Comparison of ENCODE assay signal across 8 cellular contexts in genomic region chr13:33284916-33285315, GRCh38. TPM values are rescaled to one million over a fixed set of nuclear protein-coding genes. Genes with fewer than 3 reads are reported as not detected.
DNase-seq lines count a peak whose midpoint lies in the region; ATAC-seq and TF ChIP-seq lines count a peak whose summit lies in the region.

No MANE protein-coding gene starts in this region.

- DNase-seq in CD1c-positive myeloid dendritic cell (ENCODE audit: extremely low spot score) = peak; percentile 4
- DNase-seq in H9 = no peak
- no peak for DNase-seq in activated B cell treated with CpG ODN at 0.5 μM for 24 hours
- no peak for DNase-seq in right atrium auricular region (ENCODE audit: low spot score)
- no peak for DNase-seq in sciatic nerve (ENCODE audit: low spot score)
- DNase-seq in GM19238 (ENCODE audit: insufficient read length, low spot score) = no peak
- no peak for DNase-seq in COLO668 (lab: John Stamatoyannopoulos, UW; ENCODE audit: unreplicated experiment)
- no peak for DNase-seq in activated naive CD4-positive, alpha-beta T cell treated with anti-CD3 and anti-CD28 coated beads, Interleukin-2, amount 10 ng/mL, durations not matched to agents 7 days and 5 days

- peak overlapping the region; percentile 91 for H3K4me2 ChIP-seq in H9 (ENCODE audit: insufficient read depth, insufficient read length, low read length)

- no peak overlapping the region for H2BK20ac ChIP-seq in H9 (ENCODE audit: low read depth, low read length, poor library complexity, severe bottlenecking)

- no peak overlapping the region for H2AFZ ChIP-seq in H9 (ENCODE audit: low read length)

- H3K36me3 ChIP-seq in right atrium auricular region = no peaks in the 10 kb centered on the region

- no peak overlapping the region for H3K23ac ChIP-seq in H9 (ENCODE audit: insufficient read length, low read depth, low read length)

- H3K27ac Mint-ChIP-seq in H9 (peak overlapping the region; percentile 79 to 88 (median 87)), activated B cell treated with CpG ODN at 0.5 μM for 24 hours (no peak overlapping the region)
- no peak overlapping the region for H3K27ac Mint-ChIP-seq in activated naive CD4-positive, alpha-beta T cell treated with anti-CD3 and anti-CD28 coated beads, Interleukin-2, amount 10 ng/mL, durations not matched to agents 7 days and 5 days

- H3K14ac ChIP-seq in H9 (ENCODE audit: insufficient read depth, low read length) = no peak overlapping the region

- no peak overlapping the region for H4K91ac ChIP-seq in H9 (ENCODE audit: insufficient read length, low read depth, low read length)

- H3K4me3 Mint-ChIP-seq in H9 = peak overlapping the region; percentile 80 to 83
- peak overlapping the region; percentile 82 for H3K4me3 Mint-ChIP-seq in activated B cell treated with CpG ODN at 0.5 μM for 24 hours
- no peak overlapping the region for H3K4me3 Mint-ChIP-seq in activated naive CD4-positive, alpha-beta T cell treated with anti-CD3 and anti-CD28 coated beads, Interleukin-2, amount 10 ng/mL, durations not matched to agents 7 days and 5 days

- no peaks in the 10 kb centered on the region for H3K79me1 ChIP-seq in H9 (ENCODE audit: insufficient read depth, low read depth, low read length, poor library complexity, severe bottlenecking)

- POLR2A ChIA-PET in activated B cell treated with CpG ODN at 0.5 μM for 24 hours (lab: Charles Lee) = no interaction called here

- H3K18ac ChIP-seq in H9 (ENCODE audit: insufficient read length, low read depth, low read length) = no peak overlapping the region

- H3K36me3 Mint-ChIP-seq in H9 (ENCODE audit: insufficient read depth in 1 of 3, low read depth in 3 of 3) = no peaks in the 10 kb centered on the region
- no peaks in the 10 kb centered on the region for H3K36me3 Mint-ChIP-seq in activated B cell treated with CpG ODN at 0.5 μM for 24 hours (ENCODE audit: low read depth)
- no peaks in the 10 kb centered on the region for H3K36me3 Mint-ChIP-seq in activated naive CD4-positive, alpha-beta T cell treated with anti-CD3 and anti-CD28 coated beads, Interleukin-2, amount 10 ng/mL, durations not matched to agents 7 days and 5 days

- H3K79me2 ChIP-seq in H9 (ENCODE audit: insufficient read depth, low read length) = no peaks in the 10 kb centered on the region

- H3T11ph ChIP-seq in H9 (ENCODE audit: low read length) = no peak overlapping the region

- no peak overlapping the region for H2BK15ac ChIP-seq in H9 (ENCODE audit: low read depth, low read length)

- no peaks in the 10 kb centered on the region for H4K20me1 ChIP-seq in H9 (ENCODE audit: control insufficient read depth, insufficient read depth, insufficient read length)

- ATAC-seq in activated B cell treated with CpG ODN at 0.5 μM for 24 hours (ENCODE audit: low read depth) (no peak), sciatic nerve (peak; percentile 25)

- no peaks in the 10 kb centered on the region for H3K9me3 Mint-ChIP-seq in H9
- H3K9me3 Mint-ChIP-seq in activated B cell treated with CpG ODN at 0.5 μM for 24 hours = no peaks in the 10 kb centered on the region
- no peaks in the 10 kb centered on the region for H3K9me3 Mint-ChIP-seq in activated naive CD4-positive, alpha-beta T cell treated with anti-CD3 and anti-CD28 coated beads, Interleukin-2, amount 10 ng/mL, durations not matched to agents 7 days and 5 days

- peaks cover 4% of the 10 kb centered on the region for H3K23me2 ChIP-seq in H9 (ENCODE audit: insufficient read length, low read depth, low read length, poor library complexity, severe bottlenecking)

- no CpG with 5 or more reads among the region's 6 CpGs for WGBS in H9 (ENCODE audit: extremely low coverage, insufficient read length, low lambda C conversion rate)

- H3K27me3 Mint-ChIP-seq in H9 (ENCODE audit: low read depth) = no peaks in the 10 kb centered on the region; the same call in 1 of the 2 replicates
- peaks cover 27% of the 10 kb centered on the region for H3K27me3 Mint-ChIP-seq in activated B cell treated with CpG ODN at 0.5 μM for 24 hours
- H3K27me3 Mint-ChIP-seq in activated naive CD4-positive, alpha-beta T cell treated with anti-CD3 and anti-CD28 coated beads, Interleukin-2, amount 10 ng/mL, durations not matched to agents 7 days and 5 days = peaks cover 32% of the 10 kb centered on the region

- H3K27ac ChIP-seq in H9 (ENCODE audit: insufficient read length, low read depth, low read length) (peak overlapping the region; percentile 69), right atrium auricular region (peak overlapping the region; percentile 92 to 98)

- H3K4me1 ChIP-seq in H9 (ENCODE audit: insufficient read depth, low read length) (no peaks in the 10 kb centered on the region; the same call in 1 of the 2 replicates), right atrium auricular region (peaks cover 0 to 41% of the 10 kb centered on the region in 2 donors)

- CTCF ChIA-PET in activated B cell treated with CpG ODN at 0.5 μM for 24 hours (lab: Charles Lee) = no interaction called here
- CTCF ChIA-PET in activated naive CD4-positive, alpha-beta T cell treated with anti-CD3 and anti-CD28 coated beads, Interleukin-2, amount 10 ng/mL, durations not matched to agents 7 days and 5 days (lab: Charles Lee) = no interaction called here

- TF ChIP-seq CTCF in H9 (conservative IDR thresholded peaks at IDR 0.05) = no peak
- TF ChIP-seq CTCF in activated B cell treated with CpG ODN at 0.5 μM for 24 hours (IDR thresholded peaks at IDR 0.05) = no peak
- no peak for TF ChIP-seq CTCF in right atrium auricular region (IDR thresholded peaks at IDR 0.05)

- H3K4ac ChIP-seq in H9 (ENCODE audit: low read depth, low read length) = no peak overlapping the region

- no peak overlapping the region for H2AK5ac ChIP-seq in H9 (ENCODE audit: insufficient read length, low read length)

- H2BK120ac ChIP-seq in H9 (ENCODE audit: low read depth, low read length, poor library complexity, severe bottlenecking) = no peak overlapping the region

- intact Hi-C loops in activated B cell treated with CpG ODN at 0.5 μM for 24 hours (cut with micrococcal nuclease) = loop anchor here (5.0 kb wide), 1 partner anchor 437 kb away; no protein-coding TSS in a partner anchor
- intact Hi-C loops in sciatic nerve (cut with DNase I) = no loop called here

- no peak overlapping the region for H4K8ac ChIP-seq in H9 (replicated peaks; ENCODE audit: insufficient read length, low read depth, low read length)

- H3K56ac ChIP-seq in H9 (ENCODE audit: insufficient read length, low read depth, low read length) = no peak overlapping the region

- H4K5ac ChIP-seq in H9 (ENCODE audit: insufficient read length, low read depth, low read length) = no peak overlapping the region

- H2BK12ac ChIP-seq in H9 (ENCODE audit: insufficient read length, low read depth, low read length) = no peak overlapping the region

- peak overlapping the region; percentile 56 for H3K9ac ChIP-seq in H9 (ENCODE audit: extremely low read depth, insufficient read length, low read length)

- H3K4me1 Mint-ChIP-seq in H9 (peaks cover 25 to 29% of the 10 kb centered on the region in 2 experiments), activated B cell treated with CpG ODN at 0.5 μM for 24 hours (peaks cover 17% of the 10 kb centered on the region)
- H3K4me1 Mint-ChIP-seq in activated naive CD4-positive, alpha-beta T cell treated with anti-CD3 and anti-CD28 coated beads, Interleukin-2, amount 10 ng/mL, durations not matched to agents 7 days and 5 days = peaks cover 17% of the 10 kb centered on the region

- peak overlapping the region; percentile 62 to 77 for H3K4me3 ChIP-seq in right atrium auricular region

- H3K27me3 ChIP-seq in H9 (ENCODE audit: insufficient read depth, low read length) = no peaks in the 10 kb centered on the region
- no peaks in the 10 kb centered on the region for H3K27me3 ChIP-seq in right atrium auricular region

- H2BK5ac ChIP-seq in H9 (ENCODE audit: insufficient read length, low read length) = no peak overlapping the region

- H3K9me3 ChIP-seq in H9 (ENCODE audit: control insufficient read depth, low read depth, low read length) = no peaks in the 10 kb centered on the region
- H3K9me3 ChIP-seq in right atrium auricular region = no peaks in the 10 kb centered on the region

RNA-seq across cellular contexts. Expression of gene STARD13, which starts 0.6 kb away (rescaled TPM):
- total RNA-seq in H9 (2021) (2.1 and 2.7 TPM in 2 replicates), activated B cell treated with CpG ODN at 0.5 μM for 24 hours (0.07 and 0.13 TPM in 2 replicates), right atrium auricular region (10 to 100 TPM; 21.6 to 23.3 TPM), sciatic nerve (151 TPM)

Comparison
In these comparisons a context has a peak if more than half of its experiments do, and no peak if none do; other contexts are left out.
1. H3K27ac Mint-ChIP-seq: peak in H9 (3 of 3); none in activated B cell treated with CpG ODN at 0.5 μM for 24 hours (single experiment) and activated naive CD4-positive, alpha-beta T cell treated with anti-CD3 and anti-CD28 coated beads, Interleukin-2, amount 10 ng/mL, durations not matched to agents 7 days and 5 days (single experiment).